Comparison of ENCODE assay signal across 16 cellular contexts in genomic region chr3:13004376-13004775, GRCh38.
DNase-seq lines count a peak whose midpoint lies in the region; ATAC-seq and TF ChIP-seq lines count a peak whose summit lies in the region.
"Had no signal": no experiment of that assay in that cellular context is flagged by ENCODE, and none has a peak within 500 bp of the region (broad histone marks: within the 10 kb centered on the region; RNA-seq: fewer than 3 reads in every experiment).

No MANE protein-coding gene starts in this region.

- H3K4me3 Mint-ChIP-seq in osteocyte (ENCODE audit: unreplicated experiment) = no peak overlapping the region

- H3K9me3 Mint-ChIP-seq in osteocyte (ENCODE audit: unreplicated experiment) = no peaks in the 10 kb centered on the region

- no peaks in the 10 kb centered on the region for H3K36me3 Mint-ChIP-seq in osteocyte (ENCODE audit: unreplicated experiment)

- H3K27me3 Mint-ChIP-seq in osteocyte (ENCODE audit: unreplicated experiment) = peaks cover 4% of the 10 kb centered on the region

- H3K4me1 Mint-ChIP-seq in osteocyte (ENCODE audit: unreplicated experiment) = peaks cover 1% of the 10 kb centered on the region

- H3K4me1 ChIP-seq in heart right ventricle = peaks cover 0 to 97% (median 20%) of the 10 kb centered on the region in 9 donors
- peaks cover 4 to 97% of the 10 kb centered on the region in 2 donors for H3K4me1 ChIP-seq in left lung
- H3K4me1 ChIP-seq: pancreas, vagina had no signal

- H3K36me3 ChIP-seq in heart right ventricle (peaks cover 0 to 12% (median 0%) of the 10 kb centered on the region in 9 donors), WERI-Rb-1 (peaks cover 17% of the 10 kb centered on the region), left lung (peaks cover 0 to 3% of the 10 kb centered on the region in 2 donors)
- H3K36me3 ChIP-seq: pancreas, vagina had no signal

- 88% methylated on average over 7 of the region's 7 CpGs for WGBS in heart right ventricle, 2 donors

- no peak overlapping the region for H3K27ac Mint-ChIP-seq in osteocyte (ENCODE audit: unreplicated experiment)

- intact Hi-C loops in cardiac septum (cut with DNase I) = no loop called here
- intact Hi-C loops in heart right ventricle (cut with DNase I) = no loop called here
- intact Hi-C loops in left lung (cut with DNase I) = no loop called here

- DNase-seq in cardiac septum (ENCODE audit: low spot score) (peak; percentile 56), heart right ventricle (no peak), WERI-Rb-1 (peak; percentile 88), left lung (peak in 1 of 2 donors; percentile 62), osteocyte (ENCODE audit: extremely low spot score, unreplicated experiment) (no peak), SIG-M5 treated with dmso at 0.1 percent for 504 hours (lab: John Stamatoyannopoulos, UW; ENCODE audit: unreplicated experiment) (no peak)
- DNase-seq: activated T-cell treated with anti-CD3 and anti-CD28 coated beads, Interleukin-2, amount 50 U/mL, for 48 hours; NCI-H1048; NCI-H446 treated with DMSO at 0.1 percent for 48 hours; SIG-M5; stimulated activated CD8-positive, alpha-beta memory T cell treated with anti-CD3 and anti-CD28 coated beads, Interleukin-4, amount 100 ng/mL, for 48 hours had no signal

- ATAC-seq in heart right ventricle (no peak), left lung (peak; percentile 24), HG02642 (IDR thresholded peaks at IDR 0.05; ENCODE audit: poor library complexity, unreplicated experiment) (no peak), GM19463 (IDR thresholded peaks at IDR 0.05; ENCODE audit: unreplicated experiment) (no peak)

- H3K27ac ChIP-seq in heart right ventricle (peak overlapping the region in 1 of 10 donors; percentile 60), WERI-Rb-1 (peak overlapping the region; percentile 78), left lung (peak overlapping the region in 1 of 2 donors; percentile 45)
- H3K27ac ChIP-seq: pancreas, vagina, VCaP had no signal

- H3K4me3 ChIP-seq in heart right ventricle = no peak overlapping the region
- no peak overlapping the region for H3K4me3 ChIP-seq in WERI-Rb-1 (ENCODE audit: low read depth, low read length)
- H3K4me3 ChIP-seq in left lung = no peak overlapping the region
- H3K4me3 ChIP-seq: pancreas, vagina had no signal

- H3K9me3 ChIP-seq in heart right ventricle (peaks cover 0 to 4% (median 0%) of the 10 kb centered on the region in 11 donors), WERI-Rb-1 (ENCODE audit: severe bottlenecking) (peaks cover 3% of the 10 kb centered on the region), left lung (no peaks in the 10 kb centered on the region)
- H3K9me3 ChIP-seq: pancreas, vagina had no signal

- TF ChIP-seq CTCF in heart right ventricle (IDR thresholded peaks at IDR 0.05) = no peak
- TF ChIP-seq CTCF in WERI-Rb-1 (IDR thresholded peaks at IDR 0.05; ENCODE audit: low read depth, low read length) = no peak
- TF ChIP-seq CTCF in left lung (IDR thresholded peaks at IDR 0.05) = no peak
- no peak for TF ChIP-seq CTCF in osteocyte (IDR thresholded peaks at IDR 0.05)

- H3K27me3 ChIP-seq in heart right ventricle (no peaks in the 10 kb centered on the region), WERI-Rb-1 (ENCODE audit: insufficient read depth, low read depth, severe bottlenecking) (no peaks in the 10 kb centered on the region), left lung (no peaks in the 10 kb centered on the region)
- H3K27me3 ChIP-seq: pancreas, vagina had no signal

Comparison
In these comparisons a context has a peak if more than half of its experiments do, and no peak if none do; other contexts are left out.
1. DNase-seq: peak in cardiac septum (single experiment) and WERI-Rb-1 (single experiment); none in heart right ventricle (0 of 2), osteocyte (single experiment) and SIG-M5 treated with dmso at 0.1 percent for 504 hours (single experiment).